In genomic region chr6:53944538-53944937, GRCh38 we compare ENCODE assay signal across 24 cellular contexts.
"Had no signal": no experiment of that assay in that cellular context is flagged by ENCODE, and none has a peak within 500 bp of the region (broad histone marks: within the 10 kb centered on the region; RNA-seq: fewer than 3 reads in every experiment).

No MANE protein-coding gene starts in this region.

- H3K27me3 ChIP-seq: gastrocnemius medialis, right lobe of liver, thyroid gland, upper lobe of left lung, vagina had no signal

- H3K4me1 Mint-ChIP-seq: activated B cell treated with CpG ODN at 0.5 μM for 24 hours; memory B cell; naive thymus-derived CD4-positive, alpha-beta T cell; neural crest cell had no signal

- H3K27ac ChIP-seq: epithelial cell of prostate, gastrocnemius medialis, right lobe of liver, upper lobe of left lung, vagina had no signal

- H3K9me3 Mint-ChIP-seq: activated T-cell treated with anti-CD3 and anti-CD28 coated beads, Interleukin-2, amount 50 U/mL, for 72 hours; T-helper 2 cell treated with Interferon-gamma antibody and Interleukin-4, amounts not matched to agents 5 μg/mL and 100 μg/mL, for 36 hours had no signal

- H3K4me3 ChIP-seq: gastrocnemius medialis, right lobe of liver, thyroid gland, upper lobe of left lung, vagina had no signal

- H3K27ac Mint-ChIP-seq: activated B cell treated with CpG ODN at 0.5 μM for 24 hours; activated naive CD4-positive, alpha-beta T cell treated with anti-CD3 and anti-CD28 coated beads, Interleukin-2, amount 50 U/mL, for 72 hours; activated T-cell treated with anti-CD3 and anti-CD28 coated beads, Interleukin-2, amount 50 U/mL, for 72 hours; memory B cell; naive thymus-derived CD4-positive, alpha-beta T cell; T-helper 2 cell treated with Interferon-gamma antibody and Interleukin-4, amounts not matched to agents 5 μg/mL and 100 μg/mL, for 36 hours had no signal

- ATAC-seq: activated naive CD4-positive, alpha-beta T cell treated with anti-CD3 and anti-CD28 coated beads, Interleukin-2, amount 50 U/mL, for 72 hours; activated T-cell treated with anti-CD3 and anti-CD28 coated beads, Interleukin-2, amount 50 U/mL, for 72 hours; gastrocnemius medialis; naive thymus-derived CD4-positive, alpha-beta T cell; stimulated activated naive CD8-positive, alpha-beta T cell treated with anti-CD3 and anti-CD28 coated beads, Interleukin-15, Interleukin-2, amounts not matched to agents 100 U/mL and 50 U/mL, for 24 hours had no signal

- H3K4me1 ChIP-seq: right lobe of liver, upper lobe of left lung had no signal

- H3K9me3 ChIP-seq: gastrocnemius medialis, right lobe of liver, thyroid gland, upper lobe of left lung, vagina had no signal

- H3K4me3 Mint-ChIP-seq: activated B cell treated with CpG ODN at 0.5 μM for 24 hours; activated T-cell treated with anti-CD3 and anti-CD28 coated beads, Interleukin-2, amount 50 U/mL, for 72 hours; memory B cell; naive thymus-derived CD4-positive, alpha-beta T cell; neural crest cell; T-helper 2 cell treated with Interferon-gamma antibody and Interleukin-4, amounts not matched to agents 5 μg/mL and 100 μg/mL, for 36 hours had no signal

- H3K36me3 Mint-ChIP-seq: memory B cell; naive thymus-derived CD4-positive, alpha-beta T cell had no signal

- H3K27me3 Mint-ChIP-seq: activated B cell treated with CpG ODN at 0.5 μM for 24 hours had no signal

- H3K36me3 ChIP-seq: gastrocnemius medialis, right lobe of liver, thyroid gland, upper lobe of left lung, vagina had no signal

- DNase-seq: activated B cell treated with CpG ODN at 0.5 μM for 24 hours; activated CD4-positive, alpha-beta T cell treated with anti-CD3 and anti-CD28 coated beads, Interleukin-2, amount 50 U/mL, for 1 hour; activated naive CD4-positive, alpha-beta T cell; activated T-cell treated with anti-CD3 and anti-CD28 coated beads for 4 hours; activated T-cell treated with anti-CD3 and anti-CD28 coated beads, Interleukin-2, amount 50 U/mL, for 72 hours; central memory CD4-positive, alpha-beta T cell; dermis blood vessel endothelial cell; effector CD4-positive, alpha-beta T cell; gastrocnemius medialis; naive thymus-derived CD4-positive, alpha-beta T cell; occipital lobe; right lobe of liver; stimulated activated CD4-positive, alpha-beta T cell treated with anti-CD3 and anti-CD28 coated beads, Interleukin-12 subunit alpha, Interleukin-12 subunit beta, amount 100 ng/mL, for 4 hours; stimulated activated CD4-positive, alpha-beta T cell treated with anti-CD3 and anti-CD28 coated beads, Interleukin-4, amount 100 ng/mL, for 1 hour; stimulated activated naive CD8-positive, alpha-beta T cell treated with anti-CD3 and anti-CD28 coated beads, Interleukin-15, Interleukin-2, amounts not matched to agents 100 U/mL and 50 U/mL, for 24 hours; T-helper 1 cell; thyroid gland; upper lobe of left lung had no signal
